Comparison of ENCODE assay signal across 1 cellular context in genomic region chr1:110513511-110513910, GRCh38.
TF ChIP-seq lines count a peak whose summit lies in the region.

No MANE protein-coding gene starts in this region.

TF ChIP-seq in GM23338, 12 proteins besides CTCF, POLR2A, EP300 and RAD21 (continued from another document):
- no peak for TF ChIP-seq ZNF462 (CRISPR knock-in tag; IDR thresholded peaks at IDR 0.05)
- no peak for TF ChIP-seq EZH2 (IDR thresholded peaks at IDR 0.05; ENCODE audit: low read depth, unreplicated experiment)
- no peak for TF ChIP-seq JUNB (IDR thresholded peaks at IDR 0.05; ENCODE audit: unreplicated experiment)
- TF ChIP-seq STAT1 (IDR thresholded peaks at IDR 0.05; ENCODE audit: unreplicated experiment), result no peak
- no peak for TF ChIP-seq ZNF331 (CRISPR knock-in tag; IDR thresholded peaks at IDR 0.05; ENCODE audit: low read depth)
- TF ChIP-seq POLR2AphosphoS5 (IDR thresholded peaks at IDR 0.05; ENCODE audit: low read depth), result no peak
- no peak for TF ChIP-seq EZH2phosphoT487 (IDR thresholded peaks at IDR 0.05; ENCODE audit: unreplicated experiment)
- TF ChIP-seq NANOG (IDR thresholded peaks at IDR 0.05; ENCODE audit: borderline replicate concordance), result no peak
- TF ChIP-seq ZNF114 (CRISPR knock-in tag; IDR thresholded peaks at IDR 0.05), result no peak
- no peak for TF ChIP-seq CREB1 (CRISPR knock-in tag; IDR thresholded peaks at IDR 0.05; ENCODE audit: low read depth)
- no peak for TF ChIP-seq REST (IDR thresholded peaks at IDR 0.05; ENCODE audit: unreplicated experiment)
